ENCODE assay signal across 25 cellular contexts in the genomic region with DNA sequence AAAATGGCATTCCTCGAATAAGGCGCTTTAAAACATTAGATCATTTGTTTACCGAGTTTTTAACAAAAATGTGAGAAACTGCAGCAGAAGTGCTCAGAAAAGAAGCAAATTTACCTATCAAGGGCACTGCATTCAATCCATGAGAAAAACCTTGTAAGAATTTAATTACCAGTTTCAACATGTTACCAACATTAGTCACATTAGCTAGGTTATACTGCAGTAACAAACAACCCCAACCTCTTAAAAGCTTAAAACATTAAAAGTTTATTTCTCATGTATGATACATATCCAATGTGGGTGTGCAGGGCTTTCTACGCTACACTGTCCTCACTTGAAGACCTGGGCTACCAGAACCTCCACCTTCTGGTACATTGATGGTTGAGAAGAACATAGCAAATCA.
DNase-seq lines count a peak whose midpoint lies in the region; ATAC-seq, FAIRE-seq and TF ChIP-seq lines count a peak whose summit lies in the region.
"Had no signal": no experiment of that assay in that cellular context is flagged by ENCODE, and none has a peak within 500 bp of the region (broad histone marks: within the 10 kb centered on the region; RNA-seq: fewer than 3 reads in every experiment).

No MANE protein-coding gene starts in this region.

- intact Hi-C loops in IMR-90 (cut with micrococcal nuclease): no loop called here

- H4K5ac ChIP-seq in IMR-90 (ENCODE audit: low read depth, low read length): no peak overlapping the region

- BruUV-seq in IMR-90 (replicated peaks; lab: Mats Ljungman, UMichigan): no TSS peak

- 0 out of 2 replicates have a peak, but pooled peaks cover 2% of the 10 kb centered on the region for H3K9me1 ChIP-seq in IMR-90 (ENCODE audit: insufficient read depth, low read length)

- H3K27ac ChIP-seq in IMR-90 (ENCODE audit: insufficient read depth, low read length) (no peak overlapping the region), foreskin keratinocyte (peak overlapping the region; percentile 19)
- H3K27ac ChIP-seq: BLaER1 had no signal

- peak overlapping the region; percentile 21; the same call in 1 of the 2 replicates for H3K18ac ChIP-seq in IMR-90 (ENCODE audit: low read depth, low read length)

- H3K9ac ChIP-seq in IMR-90 (ENCODE audit: low read depth, low read length): no peak overlapping the region
- H3K9ac ChIP-seq: BLaER1 had no signal

- no peaks in the 10 kb centered on the region for H3K79me1 ChIP-seq in IMR-90 (ENCODE audit: low read depth in 1 of 2, low read length in 2 of 2)

- no peak overlapping the region for H3K4me2 ChIP-seq in IMR-90 (ENCODE audit: low read depth, low read length)
- H3K4me2 ChIP-seq: BLaER1 had no signal

- H4K91ac ChIP-seq in IMR-90 (ENCODE audit: insufficient read depth, low read depth, low read length): no peak overlapping the region

- dilution Hi-C loops in IMR-90 (cut with HindIII; ENCODE audit: low sequenced_read_pairs, unreplicated experiment): no loop called here

- no peak for TF ChIP-seq RAD21 in IMR-90 (IDR thresholded peaks at IDR 0.05; ENCODE audit: low read length)

- DNase-seq in IMR-90 (no peak), bronchial epithelial cell (ENCODE audit: low read depth) (peak; percentile 76), foreskin keratinocyte (peak in 1 of 2 donors; percentile 64), putamen (ENCODE audit: low spot score) (no peak)
- DNase-seq in stimulated activated naive CD4-positive, alpha-beta T cell (lab: John Stamatoyannopoulos, UW): no peak
- DNase-seq: 8988T; ACHN; BE2C; C1 segment of cervical spinal cord; CD4-positive, alpha-beta memory T cell; CD4-positive, CD25-positive, alpha-beta regulatory T cell; CD8-positive, alpha-beta memory T cell; COR-L47; DMS 273 treated with DMSO at 0.1 percent for 48 hours; DMS153; DMS53; DMS79; DND-41; EL; GDM1 had no signal

- H2BK15ac ChIP-seq in IMR-90 (ENCODE audit: low read depth, low read length): no peak overlapping the region

- H2AK9ac ChIP-seq in IMR-90 (replicated peaks; ENCODE audit: low read depth, low read length, poor library complexity): no peak overlapping the region

- no peak overlapping the region for H2BK120ac ChIP-seq in IMR-90 (ENCODE audit: low read depth, low read length)

- TF ChIP-seq CTCF in IMR-90 (conservative IDR thresholded peaks at IDR 0.05; ENCODE audit: low read depth, low read length) (no peak), bronchial epithelial cell (IDR thresholded peaks at IDR 0.05; ENCODE audit: insufficient read depth, low read length, severe bottlenecking) (no peak), foreskin keratinocyte (conservative IDR thresholded peaks at IDR 0.05) (no peak)

- no peak overlapping the region for H3K23ac ChIP-seq in IMR-90 (ENCODE audit: low read depth, low read length)

- no peak overlapping the region for H3K14ac ChIP-seq in IMR-90 (replicated peaks; ENCODE audit: low read depth, low read length)

- no peak for TF ChIP-seq POLR2A in IMR-90 (IDR thresholded peaks at IDR 0.05; ENCODE audit: low read depth, low read length)

- H4K8ac ChIP-seq in IMR-90 (ENCODE audit: low read depth in 2 of 2, low read length in 2 of 2): no peak overlapping the region

- no peak overlapping the region for H3K4ac ChIP-seq in IMR-90 (ENCODE audit: low read depth, low read length)

- 100% methylated on average over 1 of the region's 4 CpGs; no CpG with 5 or more reads in 1 of the 2 experiments for WGBS in IMR-90 (ENCODE audit: extremely low coverage in 2 of 2, insufficient read length in 1 of 2), 2 experiments

- no peak overlapping the region for H2AFZ ChIP-seq in IMR-90 (replicated peaks; ENCODE audit: low read length, poor library complexity)

- no peak overlapping the region for H3K56ac ChIP-seq in IMR-90 (ENCODE audit: extremely low read depth, insufficient read depth, low read length)

- in situ Hi-C loops in IMR-90 (cut with MboI; ENCODE audit: low sequenced_read_pairs): no loop called here

- H3K4me3 ChIP-seq in IMR-90 (ENCODE audit: insufficient read depth, low read depth, low read length): no peak overlapping the region
- H3K4me3 ChIP-seq in bronchial epithelial cell (ENCODE audit: low read depth, low read length): no peak overlapping the region
- H3K4me3 ChIP-seq: BLaER1, GM12878 had no signal

- CTCF ChIA-PET in IMR-90 (lab: Yijun Ruan, JAX): no interaction called here

- no peak overlapping the region for H2BK5ac ChIP-seq in IMR-90 (ENCODE audit: low read depth, low read length, poor library complexity, severe bottlenecking)

- H4K20me1 ChIP-seq in IMR-90 (ENCODE audit: insufficient read depth, low read length): no peaks in the 10 kb centered on the region
- H4K20me1 ChIP-seq: BLaER1 had no signal

- ATAC-seq in IMR-90 (ENCODE audit: low read depth) (no peak), foreskin keratinocyte (peak; percentile 67)
- ATAC-seq: GM12878 had no signal

- no peak for FAIRE-seq in bronchial epithelial cell (lab: Jason Lieb, UNC)
- FAIRE-seq: A204.1, GM12878, GM12892, GM18507 had no signal

- no peak overlapping the region for H2AK5ac ChIP-seq in IMR-90 (ENCODE audit: low read depth, low read length)

- peaks cover 7% of the 10 kb centered on the region for H3K4me1 ChIP-seq in IMR-90 (ENCODE audit: control insufficient read depth, insufficient read depth, low read length)
- H3K4me1 ChIP-seq in foreskin keratinocyte: peaks cover 16% of the 10 kb centered on the region
- H3K4me1 ChIP-seq: BE2C, BLaER1 had no signal

- H3K27me3 ChIP-seq in IMR-90 (ENCODE audit: control insufficient read depth, insufficient read depth, low read length) (no peaks in the 10 kb centered on the region), bronchial epithelial cell (ENCODE audit: control insufficient read depth, insufficient read depth, low read length) (no peaks in the 10 kb centered on the region), foreskin keratinocyte (no peaks in the 10 kb centered on the region)
- H3K27me3 ChIP-seq: BE2C, BLaER1 had no signal

- no peak overlapping the region for H2BK20ac ChIP-seq in IMR-90 (ENCODE audit: low read depth, low read length)

- POLR2A ChIA-PET in IMR-90 (lab: Charles Lee; ENCODE audit: unreplicated experiment): no interaction called here

- H3K9me3 ChIP-seq in IMR-90 (ENCODE audit: control insufficient read depth, insufficient read depth, low read length): no peaks in the 10 kb centered on the region
- H3K9me3 ChIP-seq: BE2C, BLaER1 had no signal

- H3K36me3 ChIP-seq in IMR-90 (ENCODE audit: control insufficient read depth, insufficient read depth, low read length): no peaks in the 10 kb centered on the region
- H3K36me3 ChIP-seq in bronchial epithelial cell (ENCODE audit: control insufficient read depth, insufficient read depth, low read length): no peaks in the 10 kb centered on the region
- H3K36me3 ChIP-seq: BE2C, BLaER1 had no signal

TF ChIP-seq in IMR-90, 13 proteins besides CTCF, POLR2A, EP300 and RAD21:
- TF ChIP-seq MAFK (IDR thresholded peaks at IDR 0.05; ENCODE audit: low read depth, low read length) (no peak), ELK1 (IDR thresholded peaks at IDR 0.05; ENCODE audit: borderline replicate concordance, low read depth, low read length) (no peak)
